In genomic region chr11:35381720-35382322, GRCh38 we compare ENCODE assay signal across 9 cellular contexts. TPM values are rescaled to one million over a fixed set of nuclear protein-coding genes. Genes with fewer than 3 reads are reported as not detected.
"Had no signal": no experiment of that assay in that cellular context is flagged by ENCODE, and none has a peak within 500 bp of the region (broad histone marks: within the 10 kb centered on the region; RNA-seq: fewer than 3 reads in every experiment).

No MANE protein-coding gene starts in this region.

- H3K4me1 ChIP-seq: HAP-1 had no signal

- H3K36me3 ChIP-seq: HAP-1 had no signal

- H2AFZ ChIP-seq: GM23248 had no signal

- H3K27ac ChIP-seq: GM23248, KMS-11 had no signal

- FAIRE-seq: HTR-8/SVneo had no signal

- H3K9me3 ChIP-seq: HAP-1 had no signal

- H3K4me3 ChIP-seq: GM23248, HAP-1 had no signal

- H3K4me2 ChIP-seq: KMS-11 had no signal

- H3K9ac ChIP-seq: GM23248, KMS-11 had no signal

- DNase-seq: GM23248, GOT3, H7, KBM-7 had no signal

- ATAC-seq: HCT116 had no signal

RNA-seq across cellular contexts. Expression of gene SLC1A2, which starts 37.5 kb away (rescaled TPM):
- total RNA-seq: HT-29 had no signal
